21 cellular contexts compared by ENCODE assay signal in genomic region chr2:241080405-241081189, GRCh38. TPM values are rescaled to one million over a fixed set of nuclear protein-coding genes. Genes with fewer than 3 reads are reported as not detected.
DNase-seq lines count a peak whose midpoint lies in the region; ATAC-seq and TF ChIP-seq lines count a peak whose summit lies in the region.
"Had no signal": no experiment of that assay in that cellular context is flagged by ENCODE, and none has a peak within 500 bp of the region (broad histone marks: within the 10 kb centered on the region; RNA-seq: fewer than 3 reads in every experiment).

No MANE protein-coding gene starts in this region.

- no peak overlapping the region for H2AFZ ChIP-seq in mesenchymal stem cell (ENCODE audit: low read depth, low read length)

- H3K9ac ChIP-seq in mesenchymal stem cell (ENCODE audit: low read length) = no peak overlapping the region
- H3K9ac ChIP-seq: BLaER1 treated with 17β-estradiol and CSF1 and Interleukin-3, amounts not matched to agents 10 nM and 100 nM had no signal

- H3K14ac ChIP-seq in mesenchymal stem cell (ENCODE audit: low read length in 2 of 2) = no peak overlapping the region

- H3K27me3 ChIP-seq in CD8-positive, alpha-beta T cell (ENCODE audit: insufficient read depth, low read length) = no peaks in the 10 kb centered on the region
- no peaks in the 10 kb centered on the region for H3K27me3 ChIP-seq in mesenchymal stem cell (ENCODE audit: control insufficient read depth in 1 of 2, insufficient read depth in 1 of 2, low read length in 2 of 2)
- H3K27me3 ChIP-seq: BLaER1 treated with 17β-estradiol and CSF1 and Interleukin-3, amounts not matched to agents 10 nM and 100 nM; breast epithelium; dorsolateral prefrontal cortex had no signal

- no peak overlapping the region for H3K4ac ChIP-seq in mesenchymal stem cell (ENCODE audit: low read depth in 1 of 2, low read length in 2 of 2)

- H3K79me1 ChIP-seq in mesenchymal stem cell (replicated peaks; ENCODE audit: low read length, poor library complexity, severe bottlenecking) = no peaks in the 10 kb centered on the region

- CTCF ChIA-PET in CD8-positive, alpha-beta T cell (lab: Charles Lee) = interaction anchor here (1.0 to 4.2 kb wide), 2 partner anchors 11 to 71 kb away, joined by 3 to 58 read pairs; partner anchors contain the start of genes PASK and PPP1R7

- no peak overlapping the region for H2BK5ac ChIP-seq in mesenchymal stem cell (ENCODE audit: low read depth, low read length, poor library complexity, severe bottlenecking)

- no peak overlapping the region for H4K8ac ChIP-seq in mesenchymal stem cell (ENCODE audit: low read length)

- no peaks in the 10 kb centered on the region for H3K27me3 Mint-ChIP-seq in CD8-positive, alpha-beta T cell (ENCODE audit: low read depth)
- H3K27me3 Mint-ChIP-seq in activated T-helper 1 cell treated with anti-CD3 and anti-CD28 coated beads, Interleukin-12 subunit alpha, Interleukin-12 subunit beta, Interleukin-2, Interleukin-4 antibody, amounts not matched to agents 30 ng/mL and 10 ng/mL and 1 ng/mL, durations not matched to agents 14 hours and 24 hours and 36 hours (ENCODE audit: insufficient read depth) = no peaks in the 10 kb centered on the region
- H3K27me3 Mint-ChIP-seq: activated CD4-positive, alpha-beta T cell treated with anti-CD3 and anti-CD28 coated beads, Interleukin-2, amount 10 ng/mL, durations not matched to agents 24 days and 14 days; stimulated activated naive CD8-positive, alpha-beta T cell treated with anti-CD3 and anti-CD28 coated beads, Interleukin-15, amount 100 ng/mL, for 72 hours had no signal

- H3K4me3 ChIP-seq in CD8-positive, alpha-beta T cell (ENCODE audit: low read depth, low read length) = no peak overlapping the region
- no peak overlapping the region for H3K4me3 ChIP-seq in mesenchymal stem cell (ENCODE audit: insufficient read depth in 1 of 2, low read depth in 1 of 2, low read length in 2 of 2)
- H3K4me3 ChIP-seq: BLaER1 treated with 17β-estradiol and CSF1 and Interleukin-3, amounts not matched to agents 10 nM and 100 nM; breast epithelium; dorsolateral prefrontal cortex; HAP-1 had no signal

- no peak overlapping the region for H2BK12ac ChIP-seq in mesenchymal stem cell (ENCODE audit: low read length in 2 of 2)

- H3K23ac ChIP-seq in mesenchymal stem cell (ENCODE audit: low read length in 2 of 2) = no peak overlapping the region

- peak overlapping the region; percentile 83 for H3K27ac Mint-ChIP-seq in CD8-positive, alpha-beta T cell
- no peak overlapping the region for H3K27ac Mint-ChIP-seq in activated T-helper 1 cell treated with anti-CD3 and anti-CD28 coated beads, Interleukin-12 subunit alpha, Interleukin-12 subunit beta, Interleukin-2, Interleukin-4 antibody, amounts not matched to agents 30 ng/mL and 10 ng/mL and 1 ng/mL, durations not matched to agents 14 hours and 24 hours and 36 hours
- H3K27ac Mint-ChIP-seq: activated CD4-positive, alpha-beta T cell treated with anti-CD3 and anti-CD28 coated beads, Interleukin-2, amount 10 ng/mL, durations not matched to agents 24 days and 14 days had no signal

- POLR2A ChIA-PET in CD8-positive, alpha-beta T cell (lab: Charles Lee) = interaction anchor here (1.0 to 1.1 kb wide), 2 partner anchors 15 to 28 kb away, joined by 3 to 4 read pairs; no protein-coding TSS in a partner anchor

- peak in 1 of 7 experiments; percentile 54 for DNase-seq in CD8-positive, alpha-beta T cell
- DNase-seq in left lobe of liver (ENCODE audit: low spot score) (no peak), mesenchymal stem cell (no peak)
- DNase-seq in stimulated activated CD8-positive, alpha-beta memory T cell treated with anti-CD3 and anti-CD28 coated beads, Interleukin-4, amount 100 ng/mL, for 48 hours = peak; percentile 20
- DNase-seq in activated T-helper 1 cell treated with anti-CD3 and anti-CD28 coated beads, Interleukin-12 subunit alpha, Interleukin-12 subunit beta, Interleukin-2, Interleukin-4 antibody, amounts not matched to agents 30 ng/mL and 10 ng/mL and 1 ng/mL, durations not matched to agents 14 hours and 24 hours and 36 hours (ENCODE audit: low spot score) = no peak
- DNase-seq in stimulated activated CD4-positive, alpha-beta T cell treated with anti-CD3 and anti-CD28 coated beads, Interleukin-4, amount 100 ng/mL, for 1 hour = no peak
- DNase-seq: activated CD4-positive, alpha-beta T cell treated with anti-CD3 and anti-CD28 coated beads, Interleukin-2, amount 10 ng/mL, durations not matched to agents 24 days and 14 days; activated T-cell treated with anti-CD3 and anti-CD28 coated beads, Interleukin-2, amount 50 U/mL, for 4 hours; erythroblast; GF-D8; left colon; NCI-H1105 treated with DMSO at 0.1 percent for 48 hours; NCI-H526; nucleus accumbens; stimulated activated naive CD8-positive, alpha-beta T cell treated with anti-CD3 and anti-CD28 coated beads, Interleukin-15, amount 100 ng/mL, for 72 hours had no signal

- no peak overlapping the region for H3K4me2 ChIP-seq in mesenchymal stem cell (ENCODE audit: low read length, poor library complexity, severe bottlenecking)
- H3K4me2 ChIP-seq: BLaER1 treated with 17β-estradiol and CSF1 and Interleukin-3, amounts not matched to agents 10 nM and 100 nM had no signal

- no peak overlapping the region for H2AK5ac ChIP-seq in mesenchymal stem cell (ENCODE audit: low read length, severe bottlenecking)

- no peak overlapping the region for H3K27ac ChIP-seq in CD8-positive, alpha-beta T cell (ENCODE audit: low read depth, low read length)
- peak overlapping the region; percentile 36 for H3K27ac ChIP-seq in VCaP
- no peak overlapping the region for H3K27ac ChIP-seq in mesenchymal stem cell (ENCODE audit: low read length, poor library complexity, severe bottlenecking)
- H3K27ac ChIP-seq: BLaER1 treated with 17β-estradiol and CSF1 and Interleukin-3, amounts not matched to agents 10 nM and 100 nM had no signal

- peaks cover 3% of the 10 kb centered on the region for H3K4me1 ChIP-seq in CD8-positive, alpha-beta T cell (ENCODE audit: insufficient read depth, low read length)
- peaks cover 2% of the 10 kb centered on the region for H3K4me1 ChIP-seq in mesenchymal stem cell (ENCODE audit: control insufficient read depth, insufficient read depth, low read depth, low read length)
- H3K4me1 ChIP-seq: breast epithelium, HAP-1 had no signal

- H3K18ac ChIP-seq in mesenchymal stem cell (ENCODE audit: low read depth in 1 of 2, low read length in 2 of 2) = no peak overlapping the region

- H4K91ac ChIP-seq in mesenchymal stem cell (ENCODE audit: low read length) = no peak overlapping the region

- peaks cover 23% of the 10 kb centered on the region for H3K36me3 Mint-ChIP-seq in CD8-positive, alpha-beta T cell
- peaks cover 11% of the 10 kb centered on the region for H3K36me3 Mint-ChIP-seq in activated T-helper 1 cell treated with anti-CD3 and anti-CD28 coated beads, Interleukin-12 subunit alpha, Interleukin-12 subunit beta, Interleukin-2, Interleukin-4 antibody, amounts not matched to agents 30 ng/mL and 10 ng/mL and 1 ng/mL, durations not matched to agents 14 hours and 24 hours and 36 hours (ENCODE audit: low read depth)

- no peak overlapping the region for H2BK15ac ChIP-seq in mesenchymal stem cell (ENCODE audit: low read depth, poor library complexity, severe bottlenecking)

- H3K4me3 Mint-ChIP-seq in CD8-positive, alpha-beta T cell = no peak overlapping the region
- no peak overlapping the region for H3K4me3 Mint-ChIP-seq in activated T-helper 1 cell treated with anti-CD3 and anti-CD28 coated beads, Interleukin-12 subunit alpha, Interleukin-12 subunit beta, Interleukin-2, Interleukin-4 antibody, amounts not matched to agents 30 ng/mL and 10 ng/mL and 1 ng/mL, durations not matched to agents 14 hours and 24 hours and 36 hours
- H3K4me3 Mint-ChIP-seq: activated CD4-positive, alpha-beta T cell treated with anti-CD3 and anti-CD28 coated beads, Interleukin-2, amount 10 ng/mL, durations not matched to agents 24 days and 14 days; activated T-cell treated with anti-CD3 and anti-CD28 coated beads, Interleukin-2, amount 50 U/mL, for 4 hours; stimulated activated naive CD8-positive, alpha-beta T cell treated with anti-CD3 and anti-CD28 coated beads, Interleukin-15, amount 100 ng/mL, for 72 hours had no signal

- peaks cover 9% of the 10 kb centered on the region for H3K9me3 Mint-ChIP-seq in CD8-positive, alpha-beta T cell
- no peaks in the 10 kb centered on the region for H3K9me3 Mint-ChIP-seq in activated T-helper 1 cell treated with anti-CD3 and anti-CD28 coated beads, Interleukin-12 subunit alpha, Interleukin-12 subunit beta, Interleukin-2, Interleukin-4 antibody, amounts not matched to agents 30 ng/mL and 10 ng/mL and 1 ng/mL, durations not matched to agents 14 hours and 24 hours and 36 hours
- H3K9me3 Mint-ChIP-seq: activated CD4-positive, alpha-beta T cell treated with anti-CD3 and anti-CD28 coated beads, Interleukin-2, amount 10 ng/mL, durations not matched to agents 24 days and 14 days; stimulated activated naive CD8-positive, alpha-beta T cell treated with anti-CD3 and anti-CD28 coated beads, Interleukin-15, amount 100 ng/mL, for 72 hours had no signal

- ATAC-seq in CD8-positive, alpha-beta T cell = no peak
- peak; percentile 66 for ATAC-seq in left lobe of liver
- no peak for ATAC-seq in GM18909 (IDR thresholded peaks at IDR 0.05; ENCODE audit: poor library complexity, unreplicated experiment)
- ATAC-seq: activated T-cell treated with anti-CD3 and anti-CD28 coated beads, Interleukin-2, amount 50 U/mL, for 4 hours; left colon had no signal

- WGBS in mesenchymal stem cell = 91% methylated on average over 18 of the region's 18 CpGs

- no peak overlapping the region for H2BK120ac ChIP-seq in mesenchymal stem cell (ENCODE audit: low read depth, low read length)

- no peak for TF ChIP-seq CTCF in CD8-positive, alpha-beta T cell (IDR thresholded peaks at IDR 0.05)
- no peak for TF ChIP-seq CTCF in VCaP (conservative IDR thresholded peaks at IDR 0.05)

- H3K36me3 ChIP-seq in CD8-positive, alpha-beta T cell (ENCODE audit: insufficient read depth, low read length) = no peaks in the 10 kb centered on the region
- peaks cover 0 to 81% of the 10 kb centered on the region in 2 experiments for H3K36me3 ChIP-seq in mesenchymal stem cell (ENCODE audit: control insufficient read depth in 1 of 2, insufficient read depth in 2 of 2, low read depth in 1 of 2, low read length in 2 of 2)
- H3K36me3 ChIP-seq: breast epithelium, HAP-1 had no signal

- peaks cover 25% of the 10 kb centered on the region for H3K4me1 Mint-ChIP-seq in CD8-positive, alpha-beta T cell (ENCODE audit: low read depth)
- no peaks in the 10 kb centered on the region for H3K4me1 Mint-ChIP-seq in activated T-helper 1 cell treated with anti-CD3 and anti-CD28 coated beads, Interleukin-12 subunit alpha, Interleukin-12 subunit beta, Interleukin-2, Interleukin-4 antibody, amounts not matched to agents 30 ng/mL and 10 ng/mL and 1 ng/mL, durations not matched to agents 14 hours and 24 hours and 36 hours (ENCODE audit: low read depth)
- H3K4me1 Mint-ChIP-seq: activated CD4-positive, alpha-beta T cell treated with anti-CD3 and anti-CD28 coated beads, Interleukin-2, amount 10 ng/mL, durations not matched to agents 24 days and 14 days had no signal

- H3K9me3 ChIP-seq in CD8-positive, alpha-beta T cell (ENCODE audit: low read length) = no peaks in the 10 kb centered on the region
- H3K9me3 ChIP-seq in mesenchymal stem cell (ENCODE audit: control insufficient read depth, low read length) = no peaks in the 10 kb centered on the region
- H3K9me3 ChIP-seq: BLaER1 treated with 17β-estradiol and CSF1 and Interleukin-3, amounts not matched to agents 10 nM and 100 nM; breast epithelium; HAP-1 had no signal

- intact Hi-C loops in CD8-positive, alpha-beta T cell (cut with DNase I, micrococcal nuclease) = no loop called here
- intact Hi-C loops in activated T-helper 1 cell treated with anti-CD3 and anti-CD28 coated beads, Interleukin-12 subunit alpha, Interleukin-12 subunit beta, Interleukin-2, Interleukin-4 antibody, amounts not matched to agents 30 ng/mL and 10 ng/mL and 1 ng/mL, durations not matched to agents 14 hours and 24 hours and 36 hours (cut with micrococcal nuclease) = no loop called here

RNA-seq across cellular contexts. Expression of gene MTERF4, which starts 21.5 kb away (rescaled TPM):
- total RNA-seq in CD8-positive, alpha-beta T cell = 100 to 1,000 TPM in 1 of 2 experiments, 10 to 100 TPM in 1; 100.0 to 102 TPM
- 15.4 TPM for total RNA-seq in left lobe of liver
- polyA plus RNA-seq in mesenchymal stem cell (2013, experiment 1 of 2) = 16.7 TPM
- 15.7 TPM for polyA plus RNA-seq in mesenchymal stem cell (2013, experiment 2 of 2)
- total RNA-seq in activated T-helper 1 cell treated with anti-CD3 and anti-CD28 coated beads, Interleukin-12 subunit alpha, Interleukin-12 subunit beta, Interleukin-2, Interleukin-4 antibody, amounts not matched to agents 30 ng/mL and 10 ng/mL and 1 ng/mL, durations not matched to agents 14 hours and 24 hours and 36 hours = 40.5 and 43.3 TPM in 2 replicates
